15 cellular contexts compared by ENCODE assay signal in the genomic region with DNA sequence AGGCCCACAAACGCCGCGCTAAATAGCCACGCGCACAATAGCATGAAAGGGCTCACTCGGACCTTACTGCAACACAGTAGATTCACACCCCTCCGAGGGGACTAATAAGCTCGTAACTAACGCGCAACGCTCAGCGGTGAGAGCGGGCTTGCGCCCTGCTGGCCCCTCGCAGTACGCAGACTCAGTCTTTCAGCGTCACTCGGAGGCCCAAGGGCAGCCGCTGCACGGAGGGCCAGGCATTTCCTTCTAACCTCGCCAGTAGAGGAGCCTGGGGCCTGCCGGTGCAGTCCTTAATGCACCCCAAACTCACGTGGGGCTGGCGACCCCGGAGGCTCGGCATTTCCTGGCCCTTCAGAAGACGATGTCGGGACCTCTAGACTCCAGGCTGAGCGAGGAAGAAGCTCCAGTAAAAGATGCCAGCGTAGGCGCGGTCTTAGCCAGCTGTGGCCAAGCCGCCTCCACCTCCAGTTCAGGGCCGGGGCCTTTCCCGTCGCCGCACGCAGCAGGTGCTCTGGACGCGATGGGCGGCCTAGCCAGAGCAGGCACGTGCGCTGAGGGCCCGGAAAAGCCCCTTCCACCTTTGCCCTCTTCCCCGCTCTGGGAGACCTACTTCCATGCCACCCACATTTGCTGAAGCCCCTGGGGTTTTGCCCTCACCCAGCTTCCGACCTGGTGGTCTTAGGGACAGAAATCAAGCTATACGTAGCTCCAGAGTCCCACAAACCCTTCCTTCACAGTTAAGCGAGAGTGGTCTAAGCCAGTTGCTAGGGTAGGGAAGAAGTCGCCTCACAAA. TPM values are rescaled to one million over a fixed set of nuclear protein-coding genes. Genes with fewer than 3 reads are reported as not detected.
DNase-seq lines count a peak whose midpoint lies in the region; ATAC-seq and TF ChIP-seq lines count a peak whose summit lies in the region.
"Had no signal": no experiment of that assay in that cellular context is flagged by ENCODE, and none has a peak within 500 bp of the region (broad histone marks: within the 10 kb centered on the region; RNA-seq: fewer than 3 reads in every experiment).

No MANE protein-coding gene starts in this region.

- ATAC-seq in heart left ventricle (no peak), left cardiac atrium (no peak), aorta (ENCODE audit: low FRiP score) (peak; percentile 26), GM19455 (IDR thresholded peaks at IDR 0.05; ENCODE audit: unreplicated experiment) (no peak)
- no peak for ATAC-seq in effector memory CD8-positive, alpha-beta T cell (replicated peaks)

- H3K9me3 ChIP-seq in heart left ventricle, result no peaks in the 10 kb centered on the region
- no peaks in the 10 kb centered on the region for H3K9me3 ChIP-seq in neuron (ENCODE audit: low read length)
- H3K9me3 ChIP-seq in aorta (ENCODE audit: control insufficient read depth, low read length), result no peaks in the 10 kb centered on the region
- H3K9me3 ChIP-seq: esophagus squamous epithelium, vagina had no signal

- H3K27ac Mint-ChIP-seq in effector memory CD8-positive, alpha-beta T cell, result no peak overlapping the region

- peak overlapping the region; percentile 42 for H2AFZ ChIP-seq in neuron (ENCODE audit: low read depth, low read length)

- H3K27me3 ChIP-seq in heart left ventricle, result peaks cover 24 to 95% (median 67%) of the 10 kb centered on the region in 9 donors
- peaks cover 74% of the 10 kb centered on the region for H3K27me3 ChIP-seq in neuron (ENCODE audit: insufficient read depth, low read length)
- H3K27me3 ChIP-seq in aorta (ENCODE audit: control insufficient read depth in 1 of 2, insufficient read depth in 2 of 2, low read length in 1 of 2), result no peaks in the 10 kb centered on the region
- H3K27me3 ChIP-seq: vagina had no signal

- DNase-seq in heart left ventricle (no peak), left cardiac atrium (no peak), fibroblast of mammary gland (ENCODE audit: low read depth) (peak; percentile 10), aorta (no peak), KG1 (lab: John Stamatoyannopoulos, UW) (no peak)
- DNase-seq in effector memory CD8-positive, alpha-beta T cell, result no peak
- DNase-seq: activated CD4-positive, CD25-positive, alpha-beta regulatory T cell treated with anti-CD3 and anti-CD28 coated beads, Interleukin-2, amount 50 U/mL, for 72 hours; esophagus squamous epithelium had no signal

- peak overlapping the region in 10 of 12 donors; percentile 2 to 44 (median 30) for H3K4me3 ChIP-seq in heart left ventricle
- no peak overlapping the region for H3K4me3 ChIP-seq in fibroblast of mammary gland (ENCODE audit: control insufficient read depth, low read depth, low read length)
- peak overlapping the region; percentile 39 for H3K4me3 ChIP-seq in neuron (ENCODE audit: low read length)
- H3K4me3 ChIP-seq in aorta (ENCODE audit: low read length in 2 of 2), result peak overlapping the region in 1 of 2 donors; percentile 25

- H3K4me1 ChIP-seq in heart left ventricle (peaks cover 0 to 32% (median 18%) of the 10 kb centered on the region in 12 donors), neuron (ENCODE audit: insufficient read depth, low read length) (peaks cover 37% of the 10 kb centered on the region), aorta (ENCODE audit: control insufficient read depth in 1 of 2, insufficient read depth in 2 of 2, low read length in 2 of 2) (no peaks in the 10 kb centered on the region)

- H3K4me1 Mint-ChIP-seq in effector memory CD8-positive, alpha-beta T cell (ENCODE audit: low read depth in 2 of 2), result peaks cover 7 to 8% of the 10 kb centered on the region in 2 donors

- no peaks in the 10 kb centered on the region for H3K36me3 Mint-ChIP-seq in effector memory CD8-positive, alpha-beta T cell (ENCODE audit: insufficient read depth)

- TF ChIP-seq CTCF in heart left ventricle (IDR thresholded peaks at IDR 0.05) (no peak), fibroblast of mammary gland (conservative IDR thresholded peaks at IDR 0.05; ENCODE audit: control insufficient read depth, insufficient read depth, low read depth, low read length) (no peak)

- TF ChIP-seq POLR2A in heart left ventricle (IDR thresholded peaks at IDR 0.05), result no peak

- intact Hi-C loops in heart left ventricle (cut with DNase I), result no loop called here
- intact Hi-C loops in left cardiac atrium (cut with DNase I), result no loop called here
- intact Hi-C loops in aorta (cut with DNase I), result no loop called here

- no peaks in the 10 kb centered on the region for H3K36me3 ChIP-seq in heart left ventricle
- H3K36me3 ChIP-seq in neuron (ENCODE audit: insufficient read depth, low read length), result no peaks in the 10 kb centered on the region
- H3K36me3 ChIP-seq in aorta (ENCODE audit: control insufficient read depth in 1 of 2, insufficient read depth in 2 of 2, low read length in 1 of 2), result no peaks in the 10 kb centered on the region
- H3K36me3 ChIP-seq: esophagus squamous epithelium, vagina had no signal

- 5 to 8% (median 6%) methylated on average over 37 to 49 of the region's 49 CpGs for WGBS in heart left ventricle, 4 donors
- 34 to 41% methylated on average over 49 of the region's 49 CpGs for WGBS in aorta, 2 donors

- no peak overlapping the region for H3K4me3 Mint-ChIP-seq in effector memory CD8-positive, alpha-beta T cell

- H3K27ac ChIP-seq in heart left ventricle (no peak overlapping the region), aorta (ENCODE audit: low read depth in 1 of 2, low read length in 2 of 2) (no peak overlapping the region)
- H3K27ac ChIP-seq: esophagus squamous epithelium, HL-60, vagina had no signal

- H3K27me3 Mint-ChIP-seq in effector memory CD8-positive, alpha-beta T cell, result peaks cover 81 to 100% of the 10 kb centered on the region in 2 donors

- H3K9me3 Mint-ChIP-seq in effector memory CD8-positive, alpha-beta T cell, result no peaks in the 10 kb centered on the region

RNA-seq across cellular contexts. Expression of gene TIFAB, which starts 38.3 kb away (rescaled TPM):
- total RNA-seq in heart left ventricle (1 to 10 TPM in 1 of 9 donors, under 1 TPM in 2, not detected in 6; 0.08 to 1.3 (median 0.68) TPM), left cardiac atrium (not detected), aorta (under 1 TPM in 1 of 2 donors, not detected in 1; 0.24 TPM)
- polyA plus RNA-seq in heart left ventricle (under 1 TPM in 1 of 2 donors, not detected in 1; 0.01 TPM), aorta (not detected)
- total RNA-seq: bronchial epithelial cell, M059J, myocyte, vagina had no signal

RNA-seq across cellular contexts. Expression of gene DCANP1, which starts 43.3 kb away (rescaled TPM):
- total RNA-seq in heart left ventricle (under 1 TPM in 1 of 9 donors, not detected in 8; 0.11 TPM), left cardiac atrium (not detected), aorta (not detected)
- polyA plus RNA-seq in heart left ventricle (not detected), aorta (under 1 TPM in 1 of 2 donors, not detected in 1; 0.10 TPM)
- total RNA-seq: bronchial epithelial cell, M059J, myocyte, vagina had no signal

RNA-seq across cellular contexts. Expression of gene NEUROG1, which starts 45.3 kb away (rescaled TPM):
- total RNA-seq in heart left ventricle, result not detected
- not detected for polyA plus RNA-seq in heart left ventricle
- total RNA-seq in left cardiac atrium, result not detected
- total RNA-seq in aorta, result not detected
- polyA plus RNA-seq in aorta, result not detected
- total RNA-seq: bronchial epithelial cell, esophagus squamous epithelium, M059J, myocyte, vagina had no signal
